Comparison of ENCODE assay signal across 12 cellular contexts in the genomic region with DNA sequence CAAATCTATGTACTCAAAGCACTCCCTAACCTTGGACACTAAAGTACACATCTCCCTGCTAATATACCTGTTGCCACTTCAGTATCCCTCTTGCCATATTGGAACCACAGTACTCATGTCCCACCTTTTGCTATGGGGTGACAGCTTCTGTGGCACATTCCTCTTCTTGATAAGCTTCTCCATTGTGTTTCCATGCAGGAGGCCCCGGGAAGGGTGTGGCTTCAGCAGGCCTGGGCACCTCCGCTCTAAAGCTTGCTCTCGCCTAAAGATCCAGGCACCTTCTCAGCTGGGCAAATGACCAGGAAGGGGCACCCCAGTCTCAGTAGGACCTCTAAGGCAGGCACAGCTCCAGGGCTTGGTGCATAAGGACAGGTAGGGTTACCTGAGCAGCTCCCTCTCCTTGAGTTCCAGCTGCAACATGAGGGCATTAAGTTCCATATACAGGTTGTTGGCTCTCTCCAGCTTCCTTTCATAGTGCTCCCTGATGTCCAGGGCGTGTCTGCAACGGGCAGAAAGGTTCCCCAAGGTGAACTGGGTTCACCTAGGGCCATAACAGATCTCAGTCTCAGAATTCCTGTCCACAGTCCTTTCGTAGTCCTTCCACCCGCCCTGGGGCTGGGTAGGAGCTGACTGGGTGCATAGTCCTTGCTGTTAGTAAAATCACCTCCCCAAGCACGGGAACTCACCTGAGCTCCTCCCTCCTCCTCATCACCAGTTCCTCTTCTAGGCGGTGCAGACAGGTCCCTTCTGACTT. TPM values are rescaled to one million over a fixed set of nuclear protein-coding genes. Genes with fewer than 3 reads are reported as not detected.
DNase-seq lines count a peak whose midpoint lies in the region; ATAC-seq and TF ChIP-seq lines count a peak whose summit lies in the region.
"Had no signal": no experiment of that assay in that cellular context is flagged by ENCODE, and none has a peak within 500 bp of the region (broad histone marks: within the 10 kb centered on the region; RNA-seq: fewer than 3 reads in every experiment).

No MANE protein-coding gene starts in this region.

- WGBS in HUES64, result 84% methylated on average over 9 of the region's 9 CpGs

- peaks cover 95% of the 10 kb centered on the region for H3K36me3 ChIP-seq in DND-41 (ENCODE audit: insufficient read depth, low read length)
- peaks cover 82% of the 10 kb centered on the region for H3K36me3 ChIP-seq in HUES64 (ENCODE audit: insufficient read depth, low read length)
- H3K36me3 ChIP-seq in colonic mucosa, result peaks cover 23% of the 10 kb centered on the region

- peak overlapping the region; percentile 69 to 80 for H3K27ac Mint-ChIP-seq in natural killer cell

- H3K36me3 Mint-ChIP-seq in natural killer cell, result peaks cover 10% of the 10 kb centered on the region

- H3K4me3 ChIP-seq in DND-41 (ENCODE audit: low read depth in 1 of 2, low read length in 2 of 2) (no peak overlapping the region), HUES64 (ENCODE audit: low read length) (no peak overlapping the region), colonic mucosa (no peak overlapping the region)
- H3K4me3 ChIP-seq: SJCRH30, suprapubic skin had no signal

- TF ChIP-seq CTCF in DND-41 (IDR thresholded peaks at IDR 0.05; ENCODE audit: borderline replicate concordance, extremely low read depth, low read length, poor library complexity, severe bottlenecking), result no peak
- no peak for TF ChIP-seq CTCF in colonic mucosa (IDR thresholded peaks at IDR 0.05)
- no peak for TF ChIP-seq CTCF in natural killer cell (IDR thresholded peaks at IDR 0.05)

- intact Hi-C loops in colonic mucosa (cut with DNase I), result no loop called here
- intact Hi-C loops in natural killer cell (cut with micrococcal nuclease), result no loop called here

- no peak overlapping the region for H3K9ac ChIP-seq in DND-41 (ENCODE audit: low read depth, low read length)
- H3K9ac ChIP-seq in HUES64 (ENCODE audit: low read depth, low read length), result no peak overlapping the region
- no peak overlapping the region for H3K9ac ChIP-seq in colonic mucosa (ENCODE audit: low read depth in 2 of 2, low read length in 2 of 2)

- H3K79me2 ChIP-seq in DND-41 (ENCODE audit: insufficient read depth, low read length), result peaks cover 10% of the 10 kb centered on the region; the same call in 1 of the 2 replicates

- H4K20me1 ChIP-seq in DND-41 (ENCODE audit: insufficient read depth, low read length), result peaks cover 52% of the 10 kb centered on the region

- ATAC-seq in DND-41 (ENCODE audit: insufficient read depth, low read depth) (peak; percentile 10), natural killer cell (no peak), HG03108 (IDR thresholded peaks at IDR 0.05; ENCODE audit: unreplicated experiment) (no peak), GM19397 (IDR thresholded peaks at IDR 0.05; ENCODE audit: unreplicated experiment) (no peak)

- H3K4me1 ChIP-seq in DND-41 (ENCODE audit: insufficient read depth, low read length) (no peaks in the 10 kb centered on the region), HUES64 (ENCODE audit: insufficient read depth, low read length) (peaks cover 11% of the 10 kb centered on the region; the same call in 1 of the 2 replicates), colonic mucosa (no peaks in the 10 kb centered on the region)
- H3K4me1 ChIP-seq: SJCRH30 had no signal

- peak; percentile 26 for DNase-seq in DND-41
- peak; percentile 46 for DNase-seq in colonic mucosa
- DNase-seq in natural killer cell, result no peak
- no peak for DNase-seq in cerebellar cortex (ENCODE audit: low spot score)
- DNase-seq in HT-29 (ENCODE audit: low spot score), result no peak
- DNase-seq: NCI-H1048 had no signal

- no peak overlapping the region for H2AFZ ChIP-seq in DND-41 (ENCODE audit: low read depth, low read length)

- H3K9me3 ChIP-seq in DND-41 (ENCODE audit: insufficient read depth, low read length, severe bottlenecking), result no peaks in the 10 kb centered on the region
- no peaks in the 10 kb centered on the region for H3K9me3 ChIP-seq in HUES64 (ENCODE audit: insufficient read depth, low read depth, low read length)
- no peaks in the 10 kb centered on the region for H3K9me3 ChIP-seq in colonic mucosa
- H3K9me3 ChIP-seq: SJCRH30, suprapubic skin had no signal

- H3K4me2 ChIP-seq in DND-41 (ENCODE audit: insufficient read depth, low read length), result no peak overlapping the region

- H3K27me3 Mint-ChIP-seq in natural killer cell (ENCODE audit: low read depth in 2 of 2), result no peaks in the 10 kb centered on the region

- H3K9me3 Mint-ChIP-seq in natural killer cell, result no peaks in the 10 kb centered on the region

- no peak overlapping the region for H3K27ac ChIP-seq in DND-41 (ENCODE audit: low read length)
- H3K27ac ChIP-seq in HUES64 (ENCODE audit: low read depth, low read length), result peak overlapping the region; percentile 53; the same call in 1 of the 2 replicates
- H3K27ac ChIP-seq in colonic mucosa, result peak overlapping the region; percentile 53
- H3K27ac ChIP-seq: SJCRH30, suprapubic skin had no signal

- peaks cover 11 to 33% of the 10 kb centered on the region in 2 donors for H3K4me1 Mint-ChIP-seq in natural killer cell

- no peak overlapping the region for H3K4me3 Mint-ChIP-seq in natural killer cell

- H3K27me3 ChIP-seq in DND-41 (ENCODE audit: insufficient read depth, low read length, poor library complexity), result no peaks in the 10 kb centered on the region
- no peaks in the 10 kb centered on the region for H3K27me3 ChIP-seq in HUES64 (ENCODE audit: insufficient read depth, low read length)
- no peaks in the 10 kb centered on the region for H3K27me3 ChIP-seq in colonic mucosa
- H3K27me3 ChIP-seq: SJCRH30, suprapubic skin had no signal

RNA-seq across cellular contexts. Expression of gene MAP3K12, which starts 15.9 kb away (rescaled TPM):
- polyA plus RNA-seq in HUES64 (2013, experiment 1 of 2), result 13.1 TPM
- polyA plus RNA-seq in HUES64 (2013, experiment 2 of 2), result 11.2 TPM
- total RNA-seq in colonic mucosa, result 1 to 10 TPM; 3.2 to 3.8 TPM
- total RNA-seq in natural killer cell, result 10 to 100 TPM; 15.3 to 21.8 (median 21.8) TPM
- 0.84 and 3.2 TPM in 2 replicates for total RNA-seq in HT-29 (2014; rRNA removed; shearing (Covaris generic))

RNA-seq across cellular contexts. Expression of gene TARBP2, which starts 17.7 kb away (rescaled TPM):
- polyA plus RNA-seq in HUES64 (2013, experiment 1 of 2), result 58.7 TPM
- 51.9 TPM for polyA plus RNA-seq in HUES64 (2013, experiment 2 of 2)
- total RNA-seq in colonic mucosa, result 10 to 100 TPM; 20.7 to 36.9 TPM
- 10 to 100 TPM; 23.8 to 35.1 (median 33.7) TPM for total RNA-seq in natural killer cell
- 68.9 and 89.2 TPM in 2 replicates for total RNA-seq in HT-29 (2014; rRNA removed; shearing (Covaris generic))

RNA-seq across cellular contexts. Expression of gene NPFF, which starts 23.9 kb away (rescaled TPM):
- 0.45 TPM for polyA plus RNA-seq in HUES64 (2013, experiment 1 of 2)
- polyA plus RNA-seq in HUES64 (2013, experiment 2 of 2), result not detected
- total RNA-seq in colonic mucosa (not detected), natural killer cell (not detected)
- total RNA-seq in HT-29 (2014; rRNA removed; shearing (Covaris generic)), result not detected in 2 replicates
- total RNA-seq: liver, suprapubic skin had no signal
- polyA plus RNA-seq: liver had no signal

RNA-seq across cellular contexts. Expression of gene PCBP2, which starts 31.5 kb away (rescaled TPM):
- 672 TPM for polyA plus RNA-seq in HUES64 (2013, experiment 1 of 2)
- polyA plus RNA-seq in HUES64 (2013, experiment 2 of 2), result 709 TPM
- total RNA-seq in colonic mucosa, result 100 to 1,000 TPM; 579 to 596 TPM
- total RNA-seq in natural killer cell, result 1,000 to 10,000 TPM in 1 of 3 donors, 100 to 1,000 TPM in 2; 910 to 1,083 (median 943) TPM
- 127 and 135 TPM in 2 replicates for total RNA-seq in HT-29 (2014; rRNA removed; shearing (Covaris generic))

RNA-seq across cellular contexts. Expression of gene PRR13, which starts 41.9 kb away (rescaled TPM):
- polyA plus RNA-seq in HUES64 (2013, experiment 1 of 2), result 106 TPM
- 122 TPM for polyA plus RNA-seq in HUES64 (2013, experiment 2 of 2)
- total RNA-seq in colonic mucosa (100 to 1,000 TPM; 331 to 504 TPM), natural killer cell (100 to 1,000 TPM; 214 to 233 (median 231) TPM)
- 122 and 134 TPM in 2 replicates for total RNA-seq in HT-29 (2014; rRNA removed; shearing (Covaris generic))

Comparison
In these comparisons a context has a peak if more than half of its experiments do, and no peak if none do; other contexts are left out.
1. DNase-seq: peak in DND-41 (single experiment) and colonic mucosa (single experiment); none in natural killer cell (single experiment), cerebellar cortex (single experiment) and HT-29 (single experiment).